In genomic region chrX:7889680-7890079, GRCh38 we compare ENCODE assay signal across 23 cellular contexts. TPM values are rescaled to one million over a fixed set of nuclear protein-coding genes. Genes with fewer than 3 reads are reported as not detected.
DNase-seq lines count a peak whose midpoint lies in the region; ATAC-seq and TF ChIP-seq lines count a peak whose summit lies in the region.
"Had no signal": no experiment of that assay in that cellular context is flagged by ENCODE, and none has a peak within 500 bp of the region (broad histone marks: within the 10 kb centered on the region; RNA-seq: fewer than 3 reads in every experiment).

No MANE protein-coding gene starts in this region.

- CTCF ChIA-PET in CD8-positive, alpha-beta memory T cell (lab: Charles Lee) = no interaction called here

- H3K36me3 Mint-ChIP-seq in type B pancreatic cell = no peaks in the 10 kb centered on the region
- peaks cover 0 to 3% (median 0%) of the 10 kb centered on the region in 3 donors for H3K36me3 Mint-ChIP-seq in CD8-positive, alpha-beta memory T cell

- no peaks in the 10 kb centered on the region for H3K4me1 Mint-ChIP-seq in type B pancreatic cell (ENCODE audit: unreplicated experiment)
- peaks cover 3 to 9% (median 6%) of the 10 kb centered on the region in 3 donors for H3K4me1 Mint-ChIP-seq in CD8-positive, alpha-beta memory T cell

- TF ChIP-seq CTCF in fibroblast of mammary gland (conservative IDR thresholded peaks at IDR 0.05; ENCODE audit: control insufficient read depth, insufficient read depth, low read depth, low read length) (no peak), type B pancreatic cell (conservative IDR thresholded peaks at IDR 0.05) (no peak)

- POLR2A ChIA-PET in CD8-positive, alpha-beta memory T cell (lab: Charles Lee) = no interaction called here

- H3K27me3 Mint-ChIP-seq in type B pancreatic cell = peaks cover 12% of the 10 kb centered on the region
- H3K27me3 Mint-ChIP-seq in CD8-positive, alpha-beta memory T cell = peaks cover 0 to 4% of the 10 kb centered on the region in 2 donors
- H3K27me3 Mint-ChIP-seq: CD4-positive, alpha-beta T cell had no signal

- DNase-seq in RPMI7951 (ENCODE audit: low read depth) (peak; percentile 0), fibroblast of mammary gland (ENCODE audit: low read depth) (peak; percentile 34), stromal cell of bone marrow (ENCODE audit: low read depth) (peak; percentile 24), type B pancreatic cell (ENCODE audit: extremely low spot score, unreplicated experiment) (no peak)
- DNase-seq in CD8-positive, alpha-beta memory T cell = no peak
- DNase-seq: activated CD4-positive, CD25-positive, alpha-beta regulatory T cell treated with anti-CD3 and anti-CD28 coated beads, Interleukin-2, amount 50 U/mL, for 72 hours; activated CD8-positive, alpha-beta memory T cell treated with anti-CD3 and anti-CD28 coated beads, Interleukin-2, amount 50 U/mL, for 48 hours; activated naive CD4-positive, alpha-beta T cell treated with Interleukin-2 at 50 U/mL for 16 hours; CD4-positive, alpha-beta T cell; esophagus squamous epithelium; left ventricle myocardium inferior; NCI-H187; ovary; stimulated activated CD4-positive, alpha-beta T cell treated with anti-CD3 and anti-CD28 coated beads, Interleukin-4, amount 100 ng/mL, for 24 hours; T1000; thyroid gland had no signal

- H3K9me3 ChIP-seq in CD8-positive, alpha-beta memory T cell (ENCODE audit: low read length) = no peaks in the 10 kb centered on the region
- H3K9me3 ChIP-seq: esophagus squamous epithelium, left ventricle myocardium inferior, ovary, thyroid gland had no signal

- H3K27ac ChIP-seq in CD8-positive, alpha-beta memory T cell (ENCODE audit: low read depth, low read length) = no peak overlapping the region
- H3K27ac ChIP-seq: esophagus squamous epithelium, left ventricle myocardium inferior, ovary, thyroid gland had no signal

- H3K36me3 ChIP-seq in CD8-positive, alpha-beta memory T cell (ENCODE audit: insufficient read depth, low read length) = no peaks in the 10 kb centered on the region
- H3K36me3 ChIP-seq: esophagus squamous epithelium, left ventricle myocardium inferior, ovary, thyroid gland had no signal

- H3K4me3 ChIP-seq in fibroblast of mammary gland (ENCODE audit: control insufficient read depth, low read depth, low read length) = no peak overlapping the region
- no peak overlapping the region for H3K4me3 ChIP-seq in CD8-positive, alpha-beta memory T cell (ENCODE audit: low read length)
- H3K4me3 ChIP-seq: esophagus squamous epithelium, GM12878, left ventricle myocardium inferior, ovary, thyroid gland had no signal

- no peak overlapping the region for H3K27ac Mint-ChIP-seq in type B pancreatic cell
- no peak overlapping the region for H3K27ac Mint-ChIP-seq in CD8-positive, alpha-beta memory T cell
- H3K27ac Mint-ChIP-seq: CD4-positive, alpha-beta T cell had no signal

- H3K4me1 ChIP-seq in CD8-positive, alpha-beta memory T cell (ENCODE audit: insufficient read depth, low read length) = no peaks in the 10 kb centered on the region
- H3K4me1 ChIP-seq: esophagus squamous epithelium, left ventricle myocardium inferior, thyroid gland had no signal

- no peaks in the 10 kb centered on the region for H3K27me3 ChIP-seq in CD8-positive, alpha-beta memory T cell (ENCODE audit: insufficient read depth, low read length, poor library complexity, severe bottlenecking)
- H3K27me3 ChIP-seq: esophagus squamous epithelium, ovary, thyroid gland had no signal

- H3K9me3 Mint-ChIP-seq in type B pancreatic cell = no peaks in the 10 kb centered on the region
- peaks cover 0 to 2% (median 0%) of the 10 kb centered on the region in 5 donors for H3K9me3 Mint-ChIP-seq in CD8-positive, alpha-beta memory T cell
- H3K9me3 Mint-ChIP-seq: CD4-positive, alpha-beta T cell had no signal

- no peak overlapping the region for H3K4me3 Mint-ChIP-seq in type B pancreatic cell
- no peak overlapping the region for H3K4me3 Mint-ChIP-seq in CD8-positive, alpha-beta memory T cell
- H3K4me3 Mint-ChIP-seq: CD4-positive, alpha-beta T cell had no signal

- ATAC-seq in HG02981 (IDR thresholded peaks at IDR 0.05; ENCODE audit: unreplicated experiment) = peak; percentile 20
- no peak for ATAC-seq in GM18511 (IDR thresholded peaks at IDR 0.05; ENCODE audit: unreplicated experiment)

RNA-seq across cellular contexts. Expression of gene PNPLA4, which starts 37.5 kb away (rescaled TPM):
- total RNA-seq in RPMI7951 (2014; rRNA removed; shearing (Covaris generic)) = 3.2 and 3.4 TPM in 2 replicates
- 19.3 and 23.6 TPM in 2 replicates for total RNA-seq in type B pancreatic cell (ENCODE audit: low replicate concordance)
- total RNA-seq in CD8-positive, alpha-beta memory T cell = 10 to 100 TPM in 1 of 2 experiments, 1 to 10 TPM in 1; 8.5 to 10.0 TPM
- polyA plus RNA-seq in CD8-positive, alpha-beta memory T cell = 14.0 TPM
- total RNA-seq: LHCN-M2 had no signal

RNA-seq across cellular contexts. Expression of gene VCX, which starts 46.7 kb away (rescaled TPM):
- total RNA-seq in RPMI7951 (2014; rRNA removed; shearing (Covaris generic)) = not detected in 2 replicates
- not detected in 2 replicates for total RNA-seq in type B pancreatic cell (ENCODE audit: low replicate concordance)
- not detected for total RNA-seq in CD8-positive, alpha-beta memory T cell
- polyA plus RNA-seq in CD8-positive, alpha-beta memory T cell = not detected
- total RNA-seq: CD4-positive, alpha-beta T cell; dermis microvascular lymphatic vessel endothelial cell; esophagus squamous epithelium; left ventricle myocardium inferior; LHCN-M2; NCI-H460; ovary; skeletal muscle tissue had no signal
- polyA plus RNA-seq: ovary had no signal

Comparison
In these comparisons a context has a peak if more than half of its experiments do, and no peak if none do; other contexts are left out.
1. DNase-seq: peak in RPMI7951 (single experiment), fibroblast of mammary gland (single experiment) and stromal cell of bone marrow (single experiment); none in type B pancreatic cell (single experiment) and CD8-positive, alpha-beta memory T cell (0 of 5).